ENCODE assay signal across 16 cellular contexts in the genomic region with DNA sequence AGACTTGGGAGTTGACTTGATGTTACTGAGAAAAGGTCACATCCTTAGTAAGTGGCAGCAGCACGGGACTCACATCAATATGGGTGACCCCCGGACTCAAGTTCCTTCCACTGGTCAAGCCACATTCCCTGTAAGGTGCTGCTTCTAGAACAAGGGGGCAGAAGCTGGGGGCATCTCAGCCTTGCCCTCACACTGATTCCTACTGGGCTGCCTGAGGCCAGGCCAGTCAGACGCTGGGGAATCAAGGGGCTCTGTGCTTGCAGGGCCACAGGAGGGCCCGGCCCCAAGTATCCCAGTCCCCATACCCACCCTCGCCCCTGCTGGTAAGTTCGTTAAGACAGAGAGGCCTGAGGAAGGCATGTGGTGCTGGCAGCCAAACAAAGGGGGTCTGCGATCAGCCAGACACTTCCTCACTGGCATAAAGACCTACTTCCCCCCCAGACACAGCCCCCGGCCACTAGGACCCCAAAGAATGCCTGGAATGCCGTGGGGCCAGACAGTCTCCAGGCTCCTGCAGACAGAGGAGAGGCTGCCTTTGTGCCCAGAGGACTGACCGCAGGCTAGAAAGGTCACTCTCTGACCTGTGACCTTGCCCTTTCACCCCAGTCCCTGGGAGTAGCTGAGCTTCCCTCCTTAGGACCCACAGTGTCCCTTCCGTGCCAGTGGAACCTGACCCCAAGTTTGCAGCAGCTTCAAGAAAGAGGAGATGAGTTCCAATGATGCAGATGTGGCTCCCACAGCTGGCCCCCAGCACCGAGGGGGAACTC.
A peak's percentile ranks its signal among the peaks of the same experiment; 100 is the strongest.
DNase-seq lines count a peak whose midpoint lies in the region; ATAC-seq and TF ChIP-seq lines count a peak whose summit lies in the region.
"Had no signal": no experiment of that assay in that cellular context is flagged by ENCODE, and none has a peak within 500 bp of the region (broad histone marks: within the 10 kb centered on the region; RNA-seq: fewer than 3 reads in every experiment).

No MANE protein-coding gene starts in this region.

- H3K4me3 ChIP-seq in Caco-2 (ENCODE audit: low read depth, low read length) (no peak overlapping the region), SJCRH30 (no peak overlapping the region), gastroesophageal sphincter (no peak overlapping the region), osteoblast (ENCODE audit: insufficient read depth, low read length) (no peak overlapping the region)
- no peak overlapping the region for H3K4me3 ChIP-seq in CD8-positive, alpha-beta T cell (ENCODE audit: low read depth, low read length)
- H3K4me3 ChIP-seq: mucosa of descending colon had no signal

- CTCF ChIA-PET in Caco-2 (lab: Charles Lee) = no interaction called here
- CTCF ChIA-PET in CD8-positive, alpha-beta T cell (lab: Charles Lee) = no interaction called here

- no peaks in the 10 kb centered on the region for H4K20me1 ChIP-seq in osteoblast (ENCODE audit: insufficient read depth, low read length)

- DNase-seq in Caco-2 (peak; percentile 38 to 60), SJCRH30 (no peak), osteoblast (ENCODE audit: insufficient read length, low spot score, missing footprints) (peak; percentile 36), HuH-7.5 (ENCODE audit: low spot score) (no peak), MV-4-11 (lab: John Stamatoyannopoulos, UW) (no peak)
- DNase-seq in CD8-positive, alpha-beta T cell = no peak
- DNase-seq: amygdala; GDM1; mucosa of descending colon; NCI-H1694; NCI-H510A; SIG-M5; stimulated activated naive CD8-positive, alpha-beta T cell treated with anti-CD3 and anti-CD28 coated beads, Interleukin-15, Interleukin-2, amounts not matched to agents 100 U/mL and 50 U/mL, for 24 hours had no signal

- no peaks in the 10 kb centered on the region for H3K27me3 ChIP-seq in Caco-2 (replicated peaks; ENCODE audit: control insufficient read depth, insufficient read depth, low read length)
- no peaks in the 10 kb centered on the region for H3K27me3 ChIP-seq in SJCRH30
- no peaks in the 10 kb centered on the region for H3K27me3 ChIP-seq in gastroesophageal sphincter
- H3K27me3 ChIP-seq in osteoblast (ENCODE audit: insufficient read depth, low read length) = no peaks in the 10 kb centered on the region
- no peaks in the 10 kb centered on the region for H3K27me3 ChIP-seq in CD8-positive, alpha-beta T cell (ENCODE audit: insufficient read depth, low read length)

- H3K27ac ChIP-seq in SJCRH30 (peak overlapping the region; percentile 47), gastroesophageal sphincter (peak overlapping the region in 3 of 4 donors; percentile 71 to 76 (median 75)), osteoblast (ENCODE audit: low read depth, low read length) (no peak overlapping the region)
- H3K27ac ChIP-seq in CD8-positive, alpha-beta T cell (ENCODE audit: low read depth, low read length) = no peak overlapping the region

- peaks cover 26% of the 10 kb centered on the region for H3K4me1 Mint-ChIP-seq in Caco-2 (ENCODE audit: low read depth, unreplicated experiment)
- no peaks in the 10 kb centered on the region for H3K4me1 Mint-ChIP-seq in CD8-positive, alpha-beta T cell (ENCODE audit: low read depth)

- POLR2A ChIA-PET in Caco-2 (lab: Charles Lee) = interaction anchor here (1.3 kb wide), 1 partner anchor 121 kb away, joined by 3 read pairs; the partner anchor contains the start of gene RHOB
- POLR2A ChIA-PET in CD8-positive, alpha-beta T cell (lab: Charles Lee) = no interaction called here

- BruUV-seq in Caco-2 (replicated peaks; lab: Mats Ljungman, UMichigan) = no TSS peak

- TF ChIP-seq EP300 in gastroesophageal sphincter (IDR thresholded peaks at IDR 0.05) = no peak

- H3K36me3 Mint-ChIP-seq in Caco-2 (ENCODE audit: insufficient read depth, unreplicated experiment) = no peaks in the 10 kb centered on the region
- no peaks in the 10 kb centered on the region for H3K36me3 Mint-ChIP-seq in CD8-positive, alpha-beta T cell

- no peaks in the 10 kb centered on the region for H3K9me3 Mint-ChIP-seq in Caco-2 (ENCODE audit: unreplicated experiment)
- H3K9me3 Mint-ChIP-seq in CD8-positive, alpha-beta T cell = no peaks in the 10 kb centered on the region

- H3K36me3 ChIP-seq in Caco-2 (ENCODE audit: control insufficient read depth, insufficient read depth, low read length) (no peaks in the 10 kb centered on the region), SJCRH30 (no peaks in the 10 kb centered on the region), gastroesophageal sphincter (no peaks in the 10 kb centered on the region), osteoblast (ENCODE audit: insufficient read depth, low read length) (no peaks in the 10 kb centered on the region)
- no peaks in the 10 kb centered on the region for H3K36me3 ChIP-seq in CD8-positive, alpha-beta T cell (ENCODE audit: insufficient read depth, low read length)

- H3K9me3 ChIP-seq in Caco-2 (no peaks in the 10 kb centered on the region), SJCRH30 (replicated peaks) (no peaks in the 10 kb centered on the region), gastroesophageal sphincter (no peaks in the 10 kb centered on the region), osteoblast (ENCODE audit: low read depth, low read length) (no peaks in the 10 kb centered on the region)
- H3K9me3 ChIP-seq in CD8-positive, alpha-beta T cell (ENCODE audit: low read length) = no peaks in the 10 kb centered on the region
- H3K9me3 ChIP-seq: mucosa of descending colon had no signal

- H3K4me3 Mint-ChIP-seq in Caco-2 (ENCODE audit: unreplicated experiment) = no peak overlapping the region
- no peak overlapping the region for H3K4me3 Mint-ChIP-seq in CD8-positive, alpha-beta T cell

- TF ChIP-seq POLR2A in gastroesophageal sphincter (IDR thresholded peaks at IDR 0.05) = no peak

- no peak overlapping the region for H2AFZ ChIP-seq in osteoblast (ENCODE audit: low read length)

- no peaks in the 10 kb centered on the region for H3K27me3 Mint-ChIP-seq in Caco-2 (ENCODE audit: insufficient read depth, unreplicated experiment)
- peaks cover 5% of the 10 kb centered on the region for H3K27me3 Mint-ChIP-seq in CD8-positive, alpha-beta T cell (ENCODE audit: low read depth)

- intact Hi-C loops in Caco-2 (cut with micrococcal nuclease; ENCODE audit: unreplicated experiment) = loop anchor here (1.0 kb wide), 1 partner anchor 26 kb away; no protein-coding TSS in a partner anchor
- intact Hi-C loops in CD8-positive, alpha-beta T cell (cut with DNase I, micrococcal nuclease) = no loop called here

- no peak for ATAC-seq in gastroesophageal sphincter
- no peak for ATAC-seq in CD8-positive, alpha-beta T cell
- ATAC-seq in HG03196 (IDR thresholded peaks at IDR 0.05; ENCODE audit: unreplicated experiment) = no peak
- ATAC-seq: activated CD4-positive, CD25-positive, alpha-beta regulatory T cell treated with anti-CD3 and anti-CD28 coated beads, Interleukin-2, amount 50 U/mL, for 24 hours; mucosa of descending colon; stimulated activated naive CD8-positive, alpha-beta T cell treated with anti-CD3 and anti-CD28 coated beads, Interleukin-15, Interleukin-2, amounts not matched to agents 100 U/mL and 50 U/mL, for 24 hours had no signal

- no peaks in the 10 kb centered on the region for H3K79me2 ChIP-seq in osteoblast (ENCODE audit: insufficient read depth, low read length)

- H3K4me1 ChIP-seq in Caco-2 (peaks cover 13% of the 10 kb centered on the region), SJCRH30 (peaks cover 40% of the 10 kb centered on the region), gastroesophageal sphincter (peaks cover 0 to 60% (median 10%) of the 10 kb centered on the region in 3 donors), osteoblast (ENCODE audit: insufficient read depth, low read length) (peaks cover 29% of the 10 kb centered on the region)
- no peaks in the 10 kb centered on the region for H3K4me1 ChIP-seq in CD8-positive, alpha-beta T cell (ENCODE audit: insufficient read depth, low read length)

- H3K27ac Mint-ChIP-seq in Caco-2 (ENCODE audit: unreplicated experiment) = peak overlapping the region; percentile 89
- no peak overlapping the region for H3K27ac Mint-ChIP-seq in CD8-positive, alpha-beta T cell

- H3K4me2 ChIP-seq in osteoblast (ENCODE audit: insufficient read depth, low read length) = no peak overlapping the region

- TF ChIP-seq CTCF in Caco-2 (IDR thresholded peaks at IDR 0.05; ENCODE audit: insufficient read depth in 1 of 2, low read depth in 1 of 2, low read length in 1 of 2, severe bottlenecking in 1 of 2, unreplicated experiment in 1 of 2) = no peak
- TF ChIP-seq CTCF in gastroesophageal sphincter (IDR thresholded peaks at IDR 0.05) = no peak
- no peak for TF ChIP-seq CTCF in osteoblast (IDR thresholded peaks at IDR 0.05; ENCODE audit: extremely low read depth, low read depth, low read length)
- TF ChIP-seq CTCF in CD8-positive, alpha-beta T cell (IDR thresholded peaks at IDR 0.05) = no peak

- WGBS in gastroesophageal sphincter (ENCODE audit: low coverage in 1 of 2), 2 donors = 67 to 100% methylated on average over 2 of the region's 12 CpGs

Comparison
In these comparisons a context has a peak if more than half of its experiments do, and no peak if none do; other contexts are left out.
1. DNase-seq: peak in Caco-2 (2 of 2) and osteoblast (single experiment); none in SJCRH30 (0 of 2), HuH-7.5 (single experiment), MV-4-11 (single experiment) and CD8-positive, alpha-beta T cell (0 of 7).
2. H3K27ac ChIP-seq: peak in SJCRH30 (single experiment) and gastroesophageal sphincter (3 of 4); none in osteoblast (single experiment) and CD8-positive, alpha-beta T cell (single experiment).